8 cellular contexts compared by ENCODE assay signal in the genomic region with DNA sequence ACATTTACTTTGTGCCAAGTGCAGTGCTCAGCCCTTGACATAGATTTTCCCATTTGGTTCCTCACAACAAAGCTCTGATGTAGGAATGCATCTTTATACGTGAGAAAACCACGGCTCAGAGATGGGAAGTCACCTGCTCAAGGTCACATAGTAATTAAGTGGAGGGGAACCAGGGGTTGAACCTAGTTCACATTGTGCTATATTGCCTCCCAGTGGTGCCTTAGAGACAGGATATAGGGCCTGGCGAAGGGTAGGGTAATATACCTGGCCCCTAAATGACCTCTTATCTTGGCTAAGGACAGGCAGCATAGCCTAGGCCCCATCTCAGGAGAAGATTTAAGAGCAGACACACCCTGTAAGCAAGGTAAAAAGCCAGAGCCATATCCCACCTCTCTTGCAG.
DNase-seq lines count a peak whose midpoint lies in the region; ATAC-seq, FAIRE-seq and TF ChIP-seq lines count a peak whose summit lies in the region.

No MANE protein-coding gene starts in this region.

- TF ChIP-seq EP300 in HepG2 (IDR thresholded peaks at IDR 0.05; ENCODE audit: low read depth in 2 of 2, low read length in 2 of 2): no peak
- no peak for TF ChIP-seq EP300 in HepG2 (CRISPR knock-in tag; IDR thresholded peaks at IDR 0.05; ENCODE audit: borderline replicate concordance)
- no peak for TF ChIP-seq EP300 in suprapubic skin (IDR thresholded peaks at IDR 0.05)

- H3K36me3 ChIP-seq in HepG2 (replicated peaks in 1 of 2; ENCODE audit: control insufficient read depth in 1 of 2, insufficient read depth in 2 of 2, low read length in 2 of 2): no peaks in the 10 kb centered on the region; a peak in 1 of 5 replicates
- H3K36me3 ChIP-seq in suprapubic skin: no peaks in the 10 kb centered on the region

- H3K27ac ChIP-seq in HepG2 (ENCODE audit: extremely low read length, insufficient read depth, low read length): no peak overlapping the region
- no peak overlapping the region for H3K27ac ChIP-seq in suprapubic skin

- H3K4me3 ChIP-seq in HepG2 (replicated peaks in 1 of 3; ENCODE audit: insufficient read depth in 1 of 3, low read depth in 2 of 3, low read length in 3 of 3) (no peak overlapping the region), suprapubic skin (no peak overlapping the region)

- TF ChIP-seq CTCF in HepG2 (CRISPR knock-in tag; IDR thresholded peaks at IDR 0.05) (peak; percentile 46), suprapubic skin (IDR thresholded peaks at IDR 0.05) (no peak)

- H3K9me3 ChIP-seq in HepG2 (ENCODE audit: low read length) (no peaks in the 10 kb centered on the region), suprapubic skin (no peaks in the 10 kb centered on the region)

- peaks cover 9% of the 10 kb centered on the region for H4K20me1 ChIP-seq in HepG2 (ENCODE audit: insufficient read depth, low read length)

- DNase-seq in GM12892 (ENCODE audit: insufficient read length) (peak; percentile 16), HepG2 (ENCODE audit: low spot score) (peak; percentile 10), inferior parietal cortex (ENCODE audit: extremely low spot score) (no peak), suprapubic skin (ENCODE audit: low spot score in 2 of 2) (no peak)
- peak; percentile 31 for DNase-seq in activated CD4-positive, alpha-beta T cell treated with anti-CD3 and anti-CD28 coated beads, Interleukin-2, amount 50 U/mL, for 1 hour

- H3K4me2 ChIP-seq in HepG2 (ENCODE audit: low read depth, low read length): no peak overlapping the region

- TF ChIP-seq POLR2A in GM12892 (IDR thresholded peaks at IDR 0.05; ENCODE audit: low read depth, low read length) (no peak), HepG2 (IDR thresholded peaks at IDR 0.05; ENCODE audit: insufficient read depth in 1 of 2, low read depth in 2 of 2, low read length in 2 of 2) (no peak), suprapubic skin (IDR thresholded peaks at IDR 0.05) (no peak)

- H3K4me1 ChIP-seq in HepG2 (ENCODE audit: insufficient read depth, low read length) (peaks cover 15% of the 10 kb centered on the region; the same call in 1 of the 2 replicates), suprapubic skin (no peaks in the 10 kb centered on the region)

- no peak for TF ChIP-seq RAD21 in HepG2 (CRISPR knock-in tag; IDR thresholded peaks at IDR 0.05)

- no peak overlapping the region for H2AFZ ChIP-seq in HepG2 (ENCODE audit: low read length)

- FAIRE-seq in GM12892 (lab: Jason Lieb, UNC) (no peak), HepG2 (lab: Jason Lieb, UNC) (no peak)

- CTCF ChIA-PET in HepG2 (lab: Yijun Ruan, JAX; ENCODE audit: low intra/inter-chr PET ratio, low total read pairs): no interaction called here

- H3K79me2 ChIP-seq in HepG2 (ENCODE audit: insufficient read depth, low read length): peaks cover 44% of the 10 kb centered on the region

- no peaks in the 10 kb centered on the region for H3K27me3 ChIP-seq in HepG2 (ENCODE audit: control insufficient read depth in 1 of 2, insufficient read depth in 2 of 2, low read length in 2 of 2)
- no peaks in the 10 kb centered on the region for H3K27me3 ChIP-seq in suprapubic skin

- WGBS in HepG2 (ENCODE audit: low lambda C conversion rate): 73% methylated on average over 3 of the region's 3 CpGs
- WGBS in suprapubic skin: 72% methylated on average over 3 of the region's 3 CpGs

- BruUV-seq in HepG2 (replicated peaks; lab: Mats Ljungman, UMichigan): no TSS peak

- POLR2A ChIA-PET in HepG2 (lab: Yijun Ruan, JAX): no interaction called here

- peak; percentile 81 for ATAC-seq in HG02642 (IDR thresholded peaks at IDR 0.05; ENCODE audit: poor library complexity, unreplicated experiment)
- peak; percentile 71 for ATAC-seq in HepG2
- no peak for ATAC-seq in HG03378 (IDR thresholded peaks at IDR 0.05; ENCODE audit: unreplicated experiment)
- ATAC-seq in HG03135 (IDR thresholded peaks at IDR 0.05; ENCODE audit: unreplicated experiment): no peak

- H3K9ac ChIP-seq in HepG2 (ENCODE audit: insufficient read depth, low read depth, low read length): no peak overlapping the region

- intact Hi-C loops in HepG2 (cut with micrococcal nuclease; ENCODE audit: unreplicated experiment): no loop called here

- in situ Hi-C loops in HepG2 (cut with HindIII; ENCODE audit: extremely low pct_ligation_motif_present, low pct_unique_long_range_greater_than_20kb): no loop called here

TF ChIP-seq in HepG2, 621 proteins besides CTCF, POLR2A, EP300 and RAD21:
- 0 out of 2 replicates have a peak, but pooled peaks have one; percentile 20 for TF ChIP-seq ZNF7 (CRISPR knock-in tag; IDR thresholded peaks at IDR 0.05)
- no peak for TF ChIP-seq FLYWCH1 (CRISPR knock-in tag; IDR thresholded peaks at IDR 0.05)
- TF ChIP-seq STAG1 (CRISPR knock-in tag; IDR thresholded peaks at IDR 0.05): peak; percentile 65
- TF ChIP-seq GATAD2A (CRISPR knock-in tag; IDR thresholded peaks at IDR 0.05): 0 out of 2 replicates have a peak, but pooled peaks have one; percentile 15
- TF ChIP-seq RBM22 (optimal IDR thresholded peaks at IDR 0.05; ENCODE audit: low read length): peak; percentile 53

Comparison
In these comparisons a context has a peak if more than half of its experiments do, and no peak if none do; other contexts are left out.
1. DNase-seq: peak in GM12892 (single experiment), activated CD4-positive, alpha-beta T cell treated with anti-CD3 and anti-CD28 coated beads, Interleukin-2, amount 50 U/mL, for 1 hour (single experiment) and HepG2 (single experiment); none in inferior parietal cortex (single experiment) and suprapubic skin (0 of 2).
2. ATAC-seq: peak in HG02642 (single experiment) and HepG2 (single experiment); none in HG03378 (single experiment) and HG03135 (single experiment).